Comparison of ENCODE assay signal across 1 cellular context in genomic region chr5:113513384-113514262, GRCh38.
A peak's percentile ranks its signal among the peaks of the same experiment; 100 is the strongest.
TF ChIP-seq lines count a peak whose summit lies in the region.

Gene YTHDC2, plus strand, starts transcription at chr5:113513694. Its CDS starts 202 bp downstream, at chr5:113513896.

TF ChIP-seq in IMR-90, 13 proteins besides CTCF, POLR2A, EP300 and RAD21 (continued from another document):
- TF ChIP-seq MXI1 (IDR thresholded peaks at IDR 0.05; ENCODE audit: borderline replicate concordance, low read depth, low read length) (0 out of 2 replicates have a peak, but pooled peaks have one; percentile 36), SMC3 (IDR thresholded peaks at IDR 0.05; ENCODE audit: low read depth, low read length) (peak; percentile 29; the same call in 1 of the 2 replicates), USF2 (IDR thresholded peaks at IDR 0.05; ENCODE audit: low read depth, low read length) (peak; percentile 57; the same call in 1 of the 2 replicates), FOS (IDR thresholded peaks at IDR 0.05; ENCODE audit: low read depth, low read length) (peak; percentile 72), CEBPB (IDR thresholded peaks at IDR 0.05; ENCODE audit: low read depth, low read length) (no peak), RCOR1 (IDR thresholded peaks at IDR 0.05; ENCODE audit: insufficient replicate concordance, low read length) (no peak), MAZ (IDR thresholded peaks at IDR 0.05; ENCODE audit: borderline replicate concordance, low read depth, low read length) (no peak), RFX5 (IDR thresholded peaks at IDR 0.05; ENCODE audit: low read depth, low read length) (no peak)
- TF ChIP-seq, protein P1, sequence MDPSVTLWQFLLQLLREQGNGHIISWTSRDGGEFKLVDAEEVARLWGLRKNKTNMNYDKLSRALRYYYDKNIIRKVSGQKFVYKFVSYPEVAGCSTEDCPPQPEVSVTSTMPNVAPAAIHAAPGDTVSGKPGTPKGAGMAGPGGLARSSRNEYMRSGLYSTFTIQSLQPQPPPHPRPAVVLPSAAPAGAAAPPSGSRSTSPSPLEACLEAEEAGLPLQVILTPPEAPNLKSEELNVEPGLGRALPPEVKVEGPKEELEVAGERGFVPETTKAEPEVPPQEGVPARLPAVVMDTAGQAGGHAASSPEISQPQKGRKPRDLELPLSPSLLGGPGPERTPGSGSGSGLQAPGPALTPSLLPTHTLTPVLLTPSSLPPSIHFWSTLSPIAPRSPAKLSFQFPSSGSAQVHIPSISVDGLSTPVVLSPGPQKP (IDR thresholded peaks at IDR 0.05; ENCODE audit: borderline replicate concordance, low read depth, low read length) = no peak
TF ChIP-seq in IMR-90: peak in this region for 6.
